Comparison of ENCODE assay signal across 19 cellular contexts in genomic region chr5:32307769-32308194, GRCh38.
"Had no signal": no experiment of that assay in that cellular context is flagged by ENCODE, and none has a peak within 500 bp of the region (broad histone marks: within the 10 kb centered on the region; RNA-seq: fewer than 3 reads in every experiment).

No MANE protein-coding gene starts in this region.

- H3K4me3 Mint-ChIP-seq: activated B cell treated with CpG ODN at 0.5 μM for 24 hours; activated CD4-positive, alpha-beta T cell treated with anti-CD3 and anti-CD28 coated beads, Interleukin-2, amount 10 ng/mL, durations not matched to agents 24 days and 14 days; activated naive CD8-positive, alpha-beta T cell treated with anti-CD3 and anti-CD28 coated beads, Interleukin-2, amount 50 U/mL, for 24 hours; activated T-helper 1 cell treated with anti-CD3 and anti-CD28 coated beads, Interleukin-12 subunit alpha, Interleukin-12 subunit beta, Interleukin-2, Interleukin-4 antibody, amounts not matched to agents 30 ng/mL and 10 ng/mL and 1 ng/mL, durations not matched to agents 14 hours and 24 hours and 36 hours; memory B cell; nephron progenitor cell; T-helper 2 cell treated with Interferon-gamma antibody and Interleukin-4, amounts not matched to agents 5 μg/mL and 100 μg/mL, for 36 hours had no signal

- H3K9me3 ChIP-seq: ascending aorta, heart left ventricle, testis, upper lobe of right lung had no signal

- H3K36me3 ChIP-seq: ascending aorta, heart left ventricle, upper lobe of right lung had no signal

- H3K27me3 ChIP-seq: ascending aorta, heart left ventricle, testis, upper lobe of right lung had no signal

- ATAC-seq: activated naive CD8-positive, alpha-beta T cell treated with anti-CD3 and anti-CD28 coated beads, Interleukin-2, amount 50 U/mL, for 24 hours; heart left ventricle; left cardiac atrium; upper lobe of right lung had no signal

- H3K27ac ChIP-seq: ascending aorta, epithelial cell of prostate, upper lobe of right lung had no signal

- H3K4me3 ChIP-seq: ascending aorta, heart left ventricle, testis, upper lobe of right lung had no signal

- FAIRE-seq: bronchial epithelial cell had no signal

- H3K27me3 Mint-ChIP-seq: activated B cell treated with CpG ODN at 0.5 μM for 24 hours; activated CD4-positive, alpha-beta T cell treated with anti-CD3 and anti-CD28 coated beads, Interleukin-2, amount 10 ng/mL, durations not matched to agents 24 days and 14 days; activated naive CD8-positive, alpha-beta T cell treated with anti-CD3 and anti-CD28 coated beads, Interleukin-2, amount 50 U/mL, for 24 hours; memory B cell had no signal

- H3K27ac Mint-ChIP-seq: activated B cell treated with CpG ODN at 0.5 μM for 24 hours; activated CD4-positive, alpha-beta T cell treated with anti-CD3 and anti-CD28 coated beads, Interleukin-2, amount 10 ng/mL, durations not matched to agents 24 days and 14 days; activated naive CD8-positive, alpha-beta T cell treated with anti-CD3 and anti-CD28 coated beads, Interleukin-2, amount 50 U/mL, for 24 hours; activated T-helper 1 cell treated with anti-CD3 and anti-CD28 coated beads, Interleukin-12 subunit alpha, Interleukin-12 subunit beta, Interleukin-2, Interleukin-4 antibody, amounts not matched to agents 30 ng/mL and 10 ng/mL and 1 ng/mL, durations not matched to agents 14 hours and 24 hours and 36 hours; memory B cell; nephron progenitor cell; T-helper 2 cell treated with Interferon-gamma antibody and Interleukin-4, amounts not matched to agents 5 μg/mL and 100 μg/mL, for 36 hours had no signal

- H3K9me3 Mint-ChIP-seq: activated B cell treated with CpG ODN at 0.5 μM for 24 hours; activated CD4-positive, alpha-beta T cell treated with anti-CD3 and anti-CD28 coated beads, Interleukin-2, amount 10 ng/mL, durations not matched to agents 24 days and 14 days; activated naive CD8-positive, alpha-beta T cell treated with anti-CD3 and anti-CD28 coated beads, Interleukin-2, amount 50 U/mL, for 24 hours; activated T-helper 1 cell treated with anti-CD3 and anti-CD28 coated beads, Interleukin-12 subunit alpha, Interleukin-12 subunit beta, Interleukin-2, Interleukin-4 antibody, amounts not matched to agents 30 ng/mL and 10 ng/mL and 1 ng/mL, durations not matched to agents 14 hours and 24 hours and 36 hours; memory B cell; T-helper 2 cell treated with Interferon-gamma antibody and Interleukin-4, amounts not matched to agents 5 μg/mL and 100 μg/mL, for 36 hours had no signal

- DNase-seq: activated B cell treated with CpG ODN at 0.5 μM for 24 hours; activated CD4-positive, alpha-beta T cell treated with anti-CD3 and anti-CD28 coated beads, Interleukin-2, amount 10 ng/mL, durations not matched to agents 24 days and 14 days; activated naive CD4-positive, alpha-beta T cell; activated naive CD8-positive, alpha-beta T cell treated with anti-CD3 and anti-CD28 coated beads, Interleukin-2, amount 50 U/mL, for 24 hours; dermis blood vessel endothelial cell; foreskin melanocyte; heart left ventricle; left cardiac atrium; nephron progenitor cell; stimulated activated CD4-positive, alpha-beta T cell treated with anti-CD3 and anti-CD28 coated beads, Interleukin-4, amount 100 ng/mL, for 1 hour; stimulated activated naive CD4-positive, alpha-beta T cell treated with Interleukin-2 at 50 U/mL for 16 hours; testis; upper lobe of right lung had no signal
